8 cellular contexts compared by ENCODE assay signal in genomic region chr3:132722165-132723023, GRCh38.
DNase-seq lines count a peak whose midpoint lies in the region; ATAC-seq and TF ChIP-seq lines count a peak whose summit lies in the region.

A gene with protein sequence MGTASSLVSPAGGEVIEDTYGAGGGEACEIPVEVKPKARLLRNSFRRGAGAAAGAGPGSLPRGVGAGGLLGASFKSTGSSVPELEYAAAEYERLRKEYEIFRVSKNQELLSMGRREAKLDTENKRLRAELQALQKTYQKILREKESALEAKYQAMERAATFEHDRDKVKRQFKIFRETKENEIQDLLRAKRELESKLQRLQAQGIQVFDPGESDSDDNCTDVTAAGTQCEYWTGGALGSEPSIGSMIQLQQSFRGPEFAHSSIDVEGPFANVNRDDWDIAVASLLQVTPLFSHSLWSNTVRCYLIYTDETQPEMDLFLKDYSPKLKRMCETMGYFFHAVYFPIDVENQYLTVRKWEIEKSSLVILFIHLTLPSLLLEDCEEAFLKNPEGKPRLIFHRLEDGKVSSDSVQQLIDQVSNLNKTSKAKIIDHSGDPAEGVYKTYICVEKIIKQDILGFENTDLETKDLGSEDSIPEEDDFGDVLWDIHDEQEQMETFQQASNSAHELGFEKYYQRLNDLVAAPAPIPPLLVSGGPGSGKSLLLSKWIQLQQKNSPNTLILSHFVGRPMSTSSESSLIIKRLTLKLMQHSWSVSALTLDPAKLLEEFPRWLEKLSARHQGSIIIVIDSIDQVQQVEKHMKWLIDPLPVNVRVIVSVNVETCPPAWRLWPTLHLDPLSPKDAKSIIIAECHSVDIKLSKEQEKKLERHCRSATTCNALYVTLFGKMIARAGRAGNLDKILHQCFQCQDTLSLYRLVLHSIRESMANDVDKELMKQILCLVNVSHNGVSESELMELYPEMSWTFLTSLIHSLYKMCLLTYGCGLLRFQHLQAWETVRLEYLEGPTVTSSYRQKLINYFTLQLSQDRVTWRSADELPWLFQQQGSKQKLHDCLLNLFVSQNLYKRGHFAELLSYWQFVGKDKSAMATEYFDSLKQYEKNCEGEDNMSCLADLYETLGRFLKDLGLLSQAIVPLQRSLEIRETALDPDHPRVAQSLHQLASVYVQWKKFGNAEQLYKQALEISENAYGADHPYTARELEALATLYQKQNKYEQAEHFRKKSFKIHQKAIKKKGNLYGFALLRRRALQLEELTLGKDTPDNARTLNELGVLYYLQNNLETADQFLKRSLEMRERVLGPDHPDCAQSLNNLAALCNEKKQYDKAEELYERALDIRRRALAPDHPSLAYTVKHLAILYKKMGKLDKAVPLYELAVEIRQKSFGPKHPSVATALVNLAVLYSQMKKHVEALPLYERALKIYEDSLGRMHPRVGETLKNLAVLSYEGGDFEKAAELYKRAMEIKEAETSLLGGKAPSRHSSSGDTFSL (N-terminal part only) (minus strand): TSS chr3:132722409. CDS start chr3:132722355, 54 bp downstream.

- peak within 1 kb of the TSS; percentile 93 for H3K4me3 ChIP-seq in choroid plexus epithelial cell (ENCODE audit: low read depth, low read length)

- no peak for TF ChIP-seq CTCF in choroid plexus epithelial cell (conservative IDR thresholded peaks at IDR 0.05; ENCODE audit: low read depth, low read length)

- DNase-seq in Ammon's horn (ENCODE audit: low spot score): peak; percentile 99
- DNase-seq in GM19238 (ENCODE audit: insufficient read length, low spot score): peak; percentile 85
- peak; percentile 77 for DNase-seq in NCI-H510A treated with DMSO at 0.1 percent for 48 hours (lab: John Stamatoyannopoulos, UW)
- DNase-seq in activated CD4-positive, alpha-beta T cell treated with anti-CD3 and anti-CD28 coated beads for 4 hours: peak; percentile 98
- DNase-seq in choroid plexus epithelial cell (ENCODE audit: low read depth): peak; percentile 99
- DNase-seq in stimulated activated CD4-positive, alpha-beta T cell treated with anti-CD3 and anti-CD28 coated beads, Interleukin-1b, Interleukin-23, amount 100 ng/mL, for 48 hours: peak; percentile 96

- ATAC-seq in HG03439 (IDR thresholded peaks at IDR 0.05; ENCODE audit: unreplicated experiment): peak; percentile 85

- no peaks in the 10 kb centered on the region for H3K27me3 ChIP-seq in layer of hippocampus (ENCODE audit: control insufficient read depth, insufficient read depth, low read length)

- H3K27ac ChIP-seq in layer of hippocampus (ENCODE audit: low read depth, low read length): peak within 1 kb of the TSS; percentile 94

Comparison
In these comparisons a context has a peak if more than half of its experiments do, and no peak if none do; other contexts are left out.
1. Peak in every context shown above with its lines: DNase-seq, ATAC-seq, H3K4me3 ChIP-seq and H3K27ac ChIP-seq.